Comparison of ENCODE assay signal across 16 cellular contexts in the genomic region with DNA sequence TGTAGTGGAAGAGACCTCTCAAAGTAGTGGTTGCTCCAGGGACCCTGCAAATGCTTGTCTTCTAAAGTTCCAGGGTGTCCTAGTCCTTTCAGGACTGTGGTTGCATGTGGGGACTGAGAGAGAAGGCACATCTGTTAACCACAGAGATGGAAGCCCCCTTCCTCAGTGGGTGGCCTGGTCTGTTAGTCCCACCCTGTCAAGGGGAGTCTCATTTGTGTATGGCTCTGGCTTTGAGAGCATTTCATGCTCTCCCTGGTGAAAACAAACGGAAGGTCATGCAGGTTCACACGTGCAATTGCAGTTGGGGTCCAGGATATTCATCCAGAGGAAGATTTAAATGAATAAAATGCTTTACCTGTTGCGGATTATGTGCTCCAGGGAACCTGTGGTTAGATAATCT.
DNase-seq lines count a peak whose midpoint lies in the region; ATAC-seq and TF ChIP-seq lines count a peak whose summit lies in the region.
"Had no signal": no experiment of that assay in that cellular context is flagged by ENCODE, and none has a peak within 500 bp of the region (broad histone marks: within the 10 kb centered on the region; RNA-seq: fewer than 3 reads in every experiment).

No MANE protein-coding gene starts in this region.

- no peaks in the 10 kb centered on the region for H3K27me3 Mint-ChIP-seq in neural progenitor cell (ENCODE audit: insufficient read depth, low read depth)
- no peaks in the 10 kb centered on the region for H3K27me3 Mint-ChIP-seq in stimulated activated naive CD8-positive, alpha-beta T cell treated with anti-CD3 and anti-CD28 coated beads, Interleukin-15, amount 100 ng/mL, for 72 hours

- no peak overlapping the region for H3K9ac ChIP-seq in neural progenitor cell
- H3K9ac ChIP-seq: GM23248 had no signal

- H3K27me3 ChIP-seq in cardiac muscle cell (no peaks in the 10 kb centered on the region), SJCRH30 (no peaks in the 10 kb centered on the region), neural progenitor cell (no peaks in the 10 kb centered on the region)

- H3K4me2 ChIP-seq in neural progenitor cell, result no peak overlapping the region
- H3K4me2 ChIP-seq: A549 had no signal

- no peaks in the 10 kb centered on the region for H3K36me3 Mint-ChIP-seq in neural progenitor cell

- H2AFZ ChIP-seq in neural progenitor cell (replicated peaks), result no peak overlapping the region
- H2AFZ ChIP-seq: GM23248 had no signal

- TF ChIP-seq CTCF in cardiac muscle cell (IDR thresholded peaks at IDR 0.05; ENCODE audit: low read depth, low read length) (no peak), neural progenitor cell (IDR thresholded peaks at IDR 0.05) (no peak)

- H3K4me3 Mint-ChIP-seq in neural progenitor cell, result no peak overlapping the region
- no peak overlapping the region for H3K4me3 Mint-ChIP-seq in stimulated activated naive CD8-positive, alpha-beta T cell treated with anti-CD3 and anti-CD28 coated beads, Interleukin-15, amount 100 ng/mL, for 72 hours
- H3K4me3 Mint-ChIP-seq: CD8-positive, alpha-beta T cell had no signal

- no peaks in the 10 kb centered on the region for H3K79me2 ChIP-seq in neural progenitor cell (ENCODE audit: low read depth)

- H3K4me3 ChIP-seq in cardiac muscle cell (no peak overlapping the region), SJCRH30 (no peak overlapping the region), neural progenitor cell (no peak overlapping the region)
- H3K4me3 ChIP-seq: A549, GM23248, HAP-1, K562 had no signal

- ATAC-seq in left ventricle myocardium superior, result no peak
- ATAC-seq in HG03196 (IDR thresholded peaks at IDR 0.05; ENCODE audit: unreplicated experiment), result no peak
- no peak for ATAC-seq in stimulated activated naive CD8-positive, alpha-beta T cell treated with anti-CD3 and anti-CD28 coated beads, Interleukin-15, amount 100 ng/mL, for 72 hours
- ATAC-seq: A549; CD8-positive, alpha-beta T cell; K562 had no signal

- H3K27ac ChIP-seq in cardiac muscle cell (peak overlapping the region; percentile 63), SJCRH30 (0 out of 2 replicates have a peak overlapping the region, but pooled peaks have one; percentile 6), neural progenitor cell (no peak overlapping the region)
- H3K27ac ChIP-seq: 22Rv1, A549, GM23248, HL-60 had no signal

- H3K36me3 ChIP-seq in cardiac muscle cell (no peaks in the 10 kb centered on the region), SJCRH30 (no peaks in the 10 kb centered on the region), neural progenitor cell (peaks cover 3% of the 10 kb centered on the region)
- H3K36me3 ChIP-seq: HAP-1 had no signal

- H4K20me1 ChIP-seq in neural progenitor cell (ENCODE audit: low read depth), result no peaks in the 10 kb centered on the region

- intact Hi-C loops in left ventricle myocardium superior (cut with micrococcal nuclease), result no loop called here

- no peaks in the 10 kb centered on the region for H3F3A ChIP-seq in neural progenitor cell (ENCODE audit: low read depth)

- peak overlapping the region; percentile 54 for H3K27ac Mint-ChIP-seq in neural progenitor cell
- H3K27ac Mint-ChIP-seq in stimulated activated naive CD8-positive, alpha-beta T cell treated with anti-CD3 and anti-CD28 coated beads, Interleukin-15, amount 100 ng/mL, for 72 hours, result no peak overlapping the region
- H3K27ac Mint-ChIP-seq: CD8-positive, alpha-beta T cell had no signal

- no peak for DNase-seq in cardiac muscle cell (ENCODE audit: low read depth in 1 of 2, low spot score in 1 of 2)
- no peak for DNase-seq in left ventricle myocardium superior
- DNase-seq in SJCRH30, result peak; percentile 72 to 80
- no peak for DNase-seq in neural progenitor cell (ENCODE audit: low spot score)
- DNase-seq in stimulated activated naive CD8-positive, alpha-beta T cell treated with anti-CD3 and anti-CD28 coated beads, Interleukin-15, amount 100 ng/mL, for 72 hours, result no peak
- no peak for DNase-seq in NCI-H345 treated with DMSO at 0.1 percent for 48 hours (lab: John Stamatoyannopoulos, UW; ENCODE audit: unreplicated experiment)
- DNase-seq: AML-193; Calu3; CD8-positive, alpha-beta T cell; GM23248 had no signal

- H3K4me1 ChIP-seq in cardiac muscle cell (ENCODE audit: low read depth) (peaks cover 22% of the 10 kb centered on the region), SJCRH30 (peaks cover 36% of the 10 kb centered on the region), neural progenitor cell (no peaks in the 10 kb centered on the region)
- H3K4me1 ChIP-seq: A549, HAP-1 had no signal

- H3K9me3 ChIP-seq in cardiac muscle cell (ENCODE audit: low read depth), result no peaks in the 10 kb centered on the region
- no peaks in the 10 kb centered on the region for H3K9me3 ChIP-seq in SJCRH30 (replicated peaks)
- no peaks in the 10 kb centered on the region for H3K9me3 ChIP-seq in neural progenitor cell (ENCODE audit: low read depth)
- H3K9me3 ChIP-seq: A549 had no signal

- peaks cover 20% of the 10 kb centered on the region for H3K4me1 Mint-ChIP-seq in neural progenitor cell
- peaks cover 7% of the 10 kb centered on the region for H3K4me1 Mint-ChIP-seq in stimulated activated naive CD8-positive, alpha-beta T cell treated with anti-CD3 and anti-CD28 coated beads, Interleukin-15, amount 100 ng/mL, for 72 hours

- peaks cover 2% of the 10 kb centered on the region for H3K9me3 Mint-ChIP-seq in neural progenitor cell
- peaks cover 4 to 6% of the 10 kb centered on the region in 2 donors for H3K9me3 Mint-ChIP-seq in stimulated activated naive CD8-positive, alpha-beta T cell treated with anti-CD3 and anti-CD28 coated beads, Interleukin-15, amount 100 ng/mL, for 72 hours

Comparison
In these comparisons a context has a peak if more than half of its experiments do, and no peak if none do; other contexts are left out.
1. DNase-seq: peak in SJCRH30 (2 of 2); none in cardiac muscle cell (0 of 2), left ventricle myocardium superior (single experiment), neural progenitor cell (single experiment), stimulated activated naive CD8-positive, alpha-beta T cell treated with anti-CD3 and anti-CD28 coated beads, Interleukin-15, amount 100 ng/mL, for 72 hours (0 of 2) and NCI-H345 treated with DMSO at 0.1 percent for 48 hours (single experiment).